In the genomic region with DNA sequence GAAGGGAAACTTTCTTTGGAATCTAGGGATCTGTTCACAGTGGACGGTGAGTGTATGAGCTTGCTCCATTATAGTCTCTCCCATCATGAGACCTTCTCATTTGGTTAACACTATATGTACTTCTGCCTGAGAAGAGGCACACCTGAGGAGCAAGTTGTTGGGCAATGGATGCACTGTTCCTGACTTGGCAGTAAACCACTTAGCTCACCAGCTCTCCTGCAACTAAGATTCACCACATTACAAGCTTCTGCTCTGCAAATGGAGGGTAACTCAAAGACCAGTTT, we compare ENCODE assay signal across 1 cellular context.
TF ChIP-seq lines count a peak whose summit lies in the region.

No MANE protein-coding gene starts in this region.

TF ChIP-seq in H1, 55 proteins besides CTCF, POLR2A, EP300 and RAD21:
- no peak for TF ChIP-seq HDAC6 (IDR thresholded peaks at IDR 0.05; ENCODE audit: low read depth, low read length)
- no peak for TF ChIP-seq GABPA (IDR thresholded peaks at IDR 0.05; ENCODE audit: borderline replicate concordance, insufficient read depth, low read length)
- TF ChIP-seq HDAC2 (IDR thresholded peaks at IDR 0.05; ENCODE audit: borderline replicate concordance in 1 of 2, low read depth in 2 of 2, low read length in 2 of 2), result no peak
- no peak for TF ChIP-seq RFX5 (IDR thresholded peaks at IDR 0.05; ENCODE audit: borderline replicate concordance, low read depth, low read length)
- TF ChIP-seq BACH1 (IDR thresholded peaks at IDR 0.05; ENCODE audit: low read length), result no peak
- no peak for TF ChIP-seq TEAD4 (IDR thresholded peaks at IDR 0.05; ENCODE audit: low read depth, low read length)
- TF ChIP-seq CHD1 (IDR thresholded peaks at IDR 0.05; ENCODE audit: low read depth, low read length), result no peak
- TF ChIP-seq SIRT6 (IDR thresholded peaks at IDR 0.05; ENCODE audit: low read length), result no peak
- no peak for TF ChIP-seq NRF1 (IDR thresholded peaks at IDR 0.05; ENCODE audit: low read depth, low read length)
- TF ChIP-seq TAF7 (optimal IDR thresholded peaks at IDR 0.05; ENCODE audit: borderline replicate concordance, low read depth, low read length), result no peak
- TF ChIP-seq, protein P1, sequence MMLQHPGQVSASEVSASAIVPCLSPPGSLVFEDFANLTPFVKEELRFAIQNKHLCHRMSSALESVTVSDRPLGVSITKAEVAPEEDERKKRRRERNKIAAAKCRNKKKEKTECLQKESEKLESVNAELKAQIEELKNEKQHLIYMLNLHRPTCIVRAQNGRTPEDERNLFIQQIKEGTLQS (IDR thresholded peaks at IDR 0.05; ENCODE audit: insufficient read depth, low read depth, low read length), result no peak
- TF ChIP-seq, protein P2, sequence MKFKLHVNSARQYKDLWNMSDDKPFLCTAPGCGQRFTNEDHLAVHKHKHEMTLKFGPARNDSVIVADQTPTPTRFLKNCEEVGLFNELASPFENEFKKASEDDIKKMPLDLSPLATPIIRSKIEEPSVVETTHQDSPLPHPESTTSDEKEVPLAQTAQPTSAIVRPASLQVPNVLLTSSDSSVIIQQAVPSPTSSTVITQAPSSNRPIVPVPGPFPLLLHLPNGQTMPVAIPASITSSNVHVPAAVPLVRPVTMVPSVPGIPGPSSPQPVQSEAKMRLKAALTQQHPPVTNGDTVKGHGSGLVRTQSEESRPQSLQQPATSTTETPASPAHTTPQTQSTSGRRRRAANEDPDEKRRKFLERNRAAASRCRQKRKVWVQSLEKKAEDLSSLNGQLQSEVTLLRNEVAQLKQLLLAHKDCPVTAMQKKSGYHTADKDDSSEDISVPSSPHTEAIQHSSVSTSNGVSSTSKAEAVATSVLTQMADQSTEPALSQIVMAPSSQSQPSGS (IDR thresholded peaks at IDR 0.05; ENCODE audit: low read length), result no peak
